ENCODE assay signal across 11 cellular contexts in genomic region chr3:71732637-71733036, GRCh38. TPM values are rescaled to one million over a fixed set of nuclear protein-coding genes. Genes with fewer than 3 reads are reported as not detected.
"Had no signal": no experiment of that assay in that cellular context is flagged by ENCODE, and none has a peak within 500 bp of the region (broad histone marks: within the 10 kb centered on the region; RNA-seq: fewer than 3 reads in every experiment).

No MANE protein-coding gene starts in this region.

- H2AFZ ChIP-seq: GM23248 had no signal

- H3K27ac Mint-ChIP-seq: HFFc6 had no signal

- H3K4me3 Mint-ChIP-seq: HFFc6 had no signal

- H3K27ac ChIP-seq: GM23248, HL-60 had no signal

- ATAC-seq: HCT116, K562 had no signal

- H3K9me3 Mint-ChIP-seq: HFFc6 had no signal

- H3K9me3 ChIP-seq: HAP-1 had no signal

- H3K9ac ChIP-seq: GM23248 had no signal

- H3K36me3 ChIP-seq: HAP-1 had no signal

- DNase-seq: GM23248, GOT3, H7, HFFc6, IMR-90 had no signal

- H3K4me3 ChIP-seq: GM23248, HAP-1, K562 had no signal

- FAIRE-seq: K562 had no signal

RNA-seq across cellular contexts. Expression of gene GPR27, which starts 21.0 kb away (rescaled TPM):
- total RNA-seq: GM23248, H4, HFFc6, HT1080, IMR-90, K562 had no signal
- polyA plus RNA-seq: GM23248, IMR-90, K562 had no signal

RNA-seq across cellular contexts. Expression of gene PROK2, which starts 52.3 kb away (rescaled TPM):
- total RNA-seq: GM23248, H4, HFFc6, HT1080, IMR-90, K562 had no signal
- polyA plus RNA-seq: GM23248, IMR-90 had no signal
